33 cellular contexts compared by ENCODE assay signal in genomic region chr2:208718828-208719227, GRCh38.
"Had no signal": no experiment of that assay in that cellular context is flagged by ENCODE, and none has a peak within 500 bp of the region (broad histone marks: within the 10 kb centered on the region; RNA-seq: fewer than 3 reads in every experiment).

No MANE protein-coding gene starts in this region.

- ATAC-seq: activated CD8-positive, alpha-beta T cell treated with anti-CD3 and anti-CD28 coated beads for 36 hours; activated naive CD4-positive, alpha-beta T cell treated with anti-CD3 and anti-CD28 coated beads, Interleukin-2, amount 50 U/mL, for 72 hours; activated T-cell treated with anti-CD3 and anti-CD28 coated beads, Interleukin-2, amount 50 U/mL, for 4 hours; activated T-cell treated with anti-CD3 and anti-CD28 coated beads, Interleukin-2, amount 50 U/mL, for 72 hours; activated T-helper 17 cell treated with anti-CD3 and anti-CD28 coated beads, Interleukin-2, amount 50 U/mL, for 72 hours had no signal

- H3K27ac ChIP-seq: adrenal gland, cardiac muscle cell, VCaP had no signal

- H3K36me3 ChIP-seq: adrenal gland, cardiac muscle cell had no signal

- DNase-seq: activated B cell treated with CpG ODN at 0.5 μM for 24 hours; activated CD4-positive, alpha-beta memory T cell treated with anti-CD3 and anti-CD28 coated beads for 36 hours; activated CD4-positive, alpha-beta T cell treated with anti-CD3 and anti-CD28 coated beads for 4 hours; activated CD4-positive, alpha-beta T cell treated with anti-CD3 and anti-CD28 coated beads, Interleukin-2, amount 10 ng/mL, durations not matched to agents 24 days and 14 days; activated CD4-positive, alpha-beta T cell treated with anti-CD3 and anti-CD28 coated beads, Interleukin-2, amount 50 U/mL, for 1 hour; activated CD4-positive, alpha-beta T cell treated with anti-CD3 and anti-CD28 coated beads, Interleukin-2, amount 50 U/mL, for 4 hours; activated CD4-positive, CD25-positive, alpha-beta regulatory T cell treated with anti-CD3 and anti-CD28 coated beads, Interleukin-2, amount 50 U/mL, for 72 hours; activated CD8-positive, alpha-beta memory T cell treated with anti-CD3 and anti-CD28 coated beads, Interleukin-2, amount 50 U/mL, for 4 hours; activated CD8-positive, alpha-beta T cell treated with anti-CD3 and anti-CD28 coated beads for 36 hours; activated effector memory CD4-positive, alpha-beta T cell treated with anti-CD3 and anti-CD28 coated beads, Interleukin-2, amount 50 U/mL, for 16 hours; activated gamma-delta T cell treated with Interleukin-2 at 50 U/mL for 16 hours; activated naive CD4-positive, alpha-beta T cell; activated naive CD4-positive, alpha-beta T cell treated with anti-CD3 and anti-CD28 coated beads for 36 hours; activated naive CD4-positive, alpha-beta T cell treated with anti-CD3 and anti-CD28 coated beads, Interleukin-2, amount 50 U/mL, for 16 hours; activated naive CD8-positive, alpha-beta T cell treated with anti-CD3 and anti-CD28 coated beads for 36 hours; activated T-cell treated with anti-CD3 and anti-CD28 coated beads for 4 hours; activated T-cell treated with anti-CD3 and anti-CD28 coated beads, Interleukin-2, amount 50 U/mL, for 1 hour; activated T-cell treated with anti-CD3 and anti-CD28 coated beads, Interleukin-2, amount 50 U/mL, for 4 hours; activated T-cell treated with anti-CD3 and anti-CD28 coated beads, Interleukin-2, amount 50 U/mL, for 72 hours; adrenal gland; amniotic stem cell; aorta; caudate nucleus; cerebellar nuclear complex; T-helper 1 cell; T-helper 2 cell; T-helper 9 cell had no signal

- H3K4me1 ChIP-seq: adrenal gland had no signal

- H3K4me3 ChIP-seq: adrenal gland, cardiac muscle cell had no signal

- H3K9me3 ChIP-seq: adrenal gland had no signal

- FAIRE-seq: bronchial epithelial cell, TTC549 had no signal

- H3K27me3 ChIP-seq: adrenal gland, cardiac muscle cell had no signal
